Comparison of ENCODE assay signal across 21 cellular contexts in the genomic region with DNA sequence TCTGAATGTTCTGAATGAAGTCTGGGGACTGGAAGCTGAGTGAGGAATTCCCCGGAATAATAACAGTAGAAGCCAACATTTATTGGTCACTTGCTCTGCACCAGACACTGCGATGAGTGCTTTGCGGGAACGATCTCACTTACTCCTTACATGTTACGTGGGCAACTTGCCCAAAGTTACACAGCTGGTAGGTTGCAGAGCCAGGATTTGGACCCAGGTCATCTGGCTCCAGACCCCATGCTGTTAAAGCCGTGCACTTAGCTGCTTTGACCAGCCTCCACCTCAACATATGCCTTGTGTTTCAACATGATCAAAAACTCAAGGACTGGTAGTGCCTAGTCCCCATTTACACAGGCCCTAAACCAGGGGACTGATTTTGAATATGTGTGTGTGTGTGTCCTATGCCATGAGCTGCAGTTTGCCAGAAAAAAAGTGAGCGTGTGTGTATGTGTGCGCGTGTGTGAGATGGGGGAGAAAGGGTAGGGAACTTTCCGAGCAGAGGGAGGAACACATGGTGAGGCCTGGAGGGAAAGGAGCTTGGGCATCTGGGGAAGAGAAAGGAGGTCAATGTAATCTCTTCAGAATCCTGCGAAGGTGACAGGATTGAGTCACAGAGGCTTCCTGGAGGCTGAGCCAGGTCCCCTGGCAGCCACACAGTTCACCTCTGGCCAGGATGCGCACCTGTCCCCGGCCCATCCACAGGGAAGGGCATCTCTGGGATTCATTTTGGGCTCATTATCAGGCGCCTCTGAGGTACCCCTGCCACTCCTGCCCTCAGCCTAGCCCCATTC. TPM values are rescaled to one million over a fixed set of nuclear protein-coding genes. Genes with fewer than 3 reads are reported as not detected.
DNase-seq lines count a peak whose midpoint lies in the region; ATAC-seq, FAIRE-seq and TF ChIP-seq lines count a peak whose summit lies in the region.
"Had no signal": no experiment of that assay in that cellular context is flagged by ENCODE, and none has a peak within 500 bp of the region (broad histone marks: within the 10 kb centered on the region; RNA-seq: fewer than 3 reads in every experiment).

No MANE protein-coding gene starts in this region.

- H3K36me3 Mint-ChIP-seq in mesothelial cell of epicardium, result no peaks in the 10 kb centered on the region
- H3K36me3 Mint-ChIP-seq: activated naive CD8-positive, alpha-beta T cell had no signal

- DNase-seq in K562 (ENCODE audit: extremely low read depth in 1 of 4, low spot score in 3 of 4) (no peak), mesothelial cell of epicardium (ENCODE audit: low spot score in 2 of 2, unreplicated experiment in 2 of 2) (no peak), D721Med (ENCODE audit: insufficient read length, low spot score) (no peak), KG1 (lab: John Stamatoyannopoulos, UW) (no peak), SK-N-DZ (ENCODE audit: low spot score) (no peak)
- no peak for DNase-seq in activated CD8-positive, alpha-beta memory T cell treated with anti-CD3 and anti-CD28 coated beads for 24 hours
- DNase-seq: AML-193; foreskin melanocyte; GF-D8; stimulated activated CD4-positive, alpha-beta T cell treated with anti-CD3 and anti-CD28 coated beads, Interleukin-2, amount 100 ng/mL, for 48 hours had no signal

- no peak overlapping the region for H3K27ac ChIP-seq in BLaER1
- no peak overlapping the region for H3K27ac ChIP-seq in HEK293 (ENCODE audit: extremely low read depth, low read depth, low read length)
- no peak overlapping the region for H3K27ac ChIP-seq in K562 (ENCODE audit: extremely low read depth, low read depth, low read length)
- H3K27ac ChIP-seq: body of pancreas, parathyroid adenoma, suprapubic skin had no signal

- CTCF ChIA-PET in HEK293 (lab: Yijun Ruan, JAX) (interaction anchor here (1.4 to 3.0 kb wide), 6 partner anchors 10 to 60 kb away, joined by 3 to 15 read pairs (median 4); a partner anchor contains a TSS), K562 (lab: Yijun Ruan, JAX; ENCODE audit: low intra/inter-chr PET ratio) (no interaction called here)

- H3K4me2 ChIP-seq in BLaER1 (peak overlapping the region; percentile 82), K562 (ENCODE audit: insufficient read depth, low read length) (no peak overlapping the region)

- intact Hi-C loops in K562 (cut with micrococcal nuclease), result no loop called here

- no peak for TF ChIP-seq EP300 in K562 (IDR thresholded peaks at IDR 0.05; ENCODE audit: low read length)

- no peaks in the 10 kb centered on the region for H3K9me1 ChIP-seq in K562 (ENCODE audit: control insufficient read depth, insufficient read depth, low read length)

- POLR2A ChIA-PET in HEK293 (lab: Yijun Ruan, JAX) (interaction anchor here (0.6 kb wide), 1 partner anchor 25 kb away, joined by 3 read pairs; no protein-coding TSS in a partner anchor), K562 (lab: Yijun Ruan, JAX) (interaction anchor here (0.5 to 1.1 kb wide), 3 partner anchors 15 to 45 kb away, joined by 3 to 4 read pairs (median 3); no protein-coding TSS in a partner anchor)

- H3K9me3 Mint-ChIP-seq in mesothelial cell of epicardium, result no peaks in the 10 kb centered on the region
- H3K9me3 Mint-ChIP-seq: activated CD8-positive, alpha-beta T cell treated with anti-CD3 and anti-CD28 coated beads for 36 hours had no signal

- no peak for ATAC-seq in K562
- ATAC-seq: body of pancreas had no signal

- H4K20me1 ChIP-seq in BLaER1 (no peaks in the 10 kb centered on the region), K562 (replicated peaks; ENCODE audit: control insufficient read depth, insufficient read depth, low read length) (no peaks in the 10 kb centered on the region)

- FAIRE-seq in K562 (lab: Jason Lieb, UNC) (peak; percentile 54), D721Med (lab: Jason Lieb, UNC) (no peak)
- FAIRE-seq: GM12878 had no signal

- TF ChIP-seq POLR2A in K562 (conservative IDR thresholded peaks at IDR 0.05), result no peak

- H3K4me1 Mint-ChIP-seq in mesothelial cell of epicardium, result peaks cover 36% of the 10 kb centered on the region

- H3K27ac Mint-ChIP-seq in mesothelial cell of epicardium, result peak overlapping the region; percentile 26
- H3K27ac Mint-ChIP-seq: activated CD8-positive, alpha-beta T cell treated with anti-CD3 and anti-CD28 coated beads for 36 hours; activated naive CD8-positive, alpha-beta T cell had no signal

- H3K36me3 ChIP-seq in BLaER1 (no peaks in the 10 kb centered on the region), HEK293 (ENCODE audit: control insufficient read depth in 2 of 2, insufficient read depth in 1 of 2, low read length in 2 of 2) (no peaks in the 10 kb centered on the region), K562 (ENCODE audit: control insufficient read depth, insufficient read depth, low read length) (no peaks in the 10 kb centered on the region)
- H3K36me3 ChIP-seq: suprapubic skin had no signal

- BruUV-seq in K562 (replicated peaks; lab: Mats Ljungman, UMichigan), result no TSS peak

- H3K9ac ChIP-seq in BLaER1 (no peak overlapping the region), K562 (ENCODE audit: insufficient read depth in 1 of 2, low read depth in 2 of 2, low read length in 2 of 2) (no peak overlapping the region)
- H3K9ac ChIP-seq: parathyroid adenoma had no signal

- no peaks in the 10 kb centered on the region for H3K9me3 ChIP-seq in BLaER1
- no peaks in the 10 kb centered on the region for H3K9me3 ChIP-seq in HEK293 (ENCODE audit: control insufficient read depth, insufficient read depth, low read depth, low read length)
- no peaks in the 10 kb centered on the region for H3K9me3 ChIP-seq in K562 (replicated peaks; ENCODE audit: control insufficient read depth, insufficient read depth, low read depth, low read length)
- H3K9me3 ChIP-seq: body of pancreas, suprapubic skin had no signal

- H3K4me3 ChIP-seq in BLaER1, result no peak overlapping the region
- no peak overlapping the region for H3K4me3 ChIP-seq in HEK293 (ENCODE audit: low read depth, low read length)
- no peak overlapping the region for H3K4me3 ChIP-seq in K562
- H3K4me3 ChIP-seq: body of pancreas, GM12878, suprapubic skin had no signal

- in situ Hi-C loops in K562 (cut with MboI), result no loop called here

- H3K27me3 Mint-ChIP-seq in mesothelial cell of epicardium (ENCODE audit: low read depth), result no peaks in the 10 kb centered on the region
- H3K27me3 Mint-ChIP-seq: activated naive CD8-positive, alpha-beta T cell had no signal

- no peak overlapping the region for H2AFZ ChIP-seq in K562 (ENCODE audit: low read depth, low read length)
- H2AFZ ChIP-seq: parathyroid adenoma had no signal

- WGBS in K562 (ENCODE audit: insufficient coverage, low coverage, missing lambda C conversion rate), result 61% methylated on average over 12 of the region's 14 CpGs

- no peak overlapping the region for H3K4me3 Mint-ChIP-seq in mesothelial cell of epicardium
- H3K4me3 Mint-ChIP-seq: activated naive CD8-positive, alpha-beta T cell had no signal

- H3K4me1 ChIP-seq in BLaER1 (peaks cover 62% of the 10 kb centered on the region), HEK293 (ENCODE audit: control insufficient read depth, insufficient read depth, low read length) (peaks cover 6% of the 10 kb centered on the region; the same call in 1 of the 2 replicates), K562 (replicated peaks in 1 of 2; ENCODE audit: control insufficient read depth in 2 of 2, insufficient read depth in 2 of 2, low read length in 2 of 2) (peaks cover 40 to 46% of the 10 kb centered on the region in 2 experiments)
- H3K4me1 ChIP-seq: body of pancreas, parathyroid adenoma, suprapubic skin had no signal

- no peak for TF ChIP-seq RAD21 in K562 (CRISPR knock-in tag; conservative IDR thresholded peaks at IDR 0.05 in 1 of 2, IDR thresholded peaks at IDR 0.05 in 1 of 2)

- H3K27me3 ChIP-seq in BLaER1, result no peaks in the 10 kb centered on the region
- no peaks in the 10 kb centered on the region for H3K27me3 ChIP-seq in K562 (ENCODE audit: control insufficient read depth in 2 of 2, insufficient read depth in 2 of 2, low read length in 2 of 2)
- H3K27me3 ChIP-seq: body of pancreas had no signal

- TF ChIP-seq CTCF in HEK293 (tag by site-specific recombination; IDR thresholded peaks at IDR 0.05), result no peak
- no peak for TF ChIP-seq CTCF in K562 (IDR thresholded peaks at IDR 0.05 in 2 of 3, conservative IDR thresholded peaks at IDR 0.05 in 1 of 3; ENCODE audit: insufficient read depth in 2 of 3, low read depth in 1 of 3, low read length in 3 of 3)
- no peak for TF ChIP-seq CTCF in mesothelial cell of epicardium (IDR thresholded peaks at IDR 0.05; ENCODE audit: unreplicated experiment)
- TF ChIP-seq CTCF in D721Med (IDR thresholded peaks at IDR 0.05; ENCODE audit: insufficient read depth, missing control alignments), result no peak

- H3K79me2 ChIP-seq in K562 (ENCODE audit: control insufficient read depth, insufficient read depth, low read length), result no peaks in the 10 kb centered on the region
- H3K79me2 ChIP-seq: parathyroid adenoma had no signal

TF ChIP-seq in HEK293, 187 proteins besides CTCF, POLR2A, EP300 and RAD21 (continues in another document):
- TF ChIP-seq ZNF600 (tag by site-specific recombination; IDR thresholded peaks at IDR 0.05) (peak; percentile 26; the same call in 1 of the 2 replicates), PRDM1 (tag by site-specific recombination; IDR thresholded peaks at IDR 0.05) (peak; percentile 49)

TF ChIP-seq in K562, 482 proteins besides CTCF, POLR2A, EP300 and RAD21 (continues in another document):
- TF ChIP-seq PRPF4 (IDR thresholded peaks at IDR 0.05; ENCODE audit: insufficient read depth, low read depth, low read length, poor library complexity, severe bottlenecking), result no peak

RNA-seq across cellular contexts. Expression of a gene that starts 28.9 kb away (rescaled TPM):
- 11.5 and 26.9 TPM in 2 replicates for total RNA-seq in K562 (2011; cell fraction: chromatin; rRNA removed; ENCODE audit: low replicate concordance)
- total RNA-seq in K562 (2011; cell fraction: nucleolus; rRNA removed), result 18.7 and 19.2 TPM in 2 replicates
- total RNA-seq in K562 (2011; cell fraction: nucleoplasm; rRNA removed), result 24.1 and 38.6 TPM in 2 replicates
- total RNA-seq in K562 (2014; rRNA removed), result 2.1 and 3.3 TPM in 2 replicates
- total RNA-seq in K562 (2014; rRNA removed; fragmentation: Illumina TruSeq; extraction: Trizol), result 0.65 and 0.73 TPM in 2 replicates
- 2.0 TPM in 2 replicates for total RNA-seq in K562 (2015; rRNA removed; fragmentation: Illumina TruSeq; extraction: Trizol)
- 14.3 and 14.8 TPM in 2 replicates for total RNA-seq in K562 (2021)
- polyA plus RNA-seq in K562 (2011; rRNA removed), result 12.4 and 19.4 TPM in 2 replicates
- 14.2 and 25.6 TPM in 2 replicates for polyA plus RNA-seq in K562 (2011; cell fraction: cytosol; rRNA removed)
- polyA plus RNA-seq in K562 (2011; cell fraction: nucleus; rRNA removed), result 10.6 and 19.2 TPM in 2 replicates
- polyA plus RNA-seq in K562 (2012), result 8.0 and 8.2 TPM in 2 replicates
- 15.3 and 19.0 TPM in 2 replicates for polyA plus RNA-seq in K562 (2014; fragmentation: Illumina TruSeq; extraction: Trizol)
- polyA plus RNA-seq in K562 (2014; fragmentation: Nextera tagmentation; extraction: Ambion mirVana), result under 1 TPM; 0.07 to 0.08 TPM
- 8.1 and 9.3 TPM in 2 replicates for polyA plus RNA-seq in K562 (2014; rRNA removed)
- 5.8 and 8.8 TPM in 2 replicates for polyA minus RNA-seq in K562 (2011; rRNA and poly(A)+ RNA removed)
- polyA minus RNA-seq in K562 (2011; cell fraction: cytosol; rRNA and poly(A)+ RNA removed), result 14.6 and 15.2 TPM in 2 replicates
- 3.4 and 3.8 TPM in 2 replicates for polyA minus RNA-seq in K562 (2011; cell fraction: nucleus; rRNA and poly(A)+ RNA removed)
- 16.5 to 18.7 TPM (median 18.0 TPM) in 3 replicates for total RNA-seq in mesothelial cell of epicardium
- polyA plus RNA-seq in SK-N-DZ (2014; cell fraction: cytosol; rRNA removed), result 1.9 and 3.1 TPM in 2 replicates
- polyA plus RNA-seq in SK-N-DZ (2014; cell fraction: nucleus; rRNA removed), result 1.2 and 4.0 TPM in 2 replicates
- total RNA-seq: activated CD8-positive, alpha-beta T cell treated with anti-CD3 and anti-CD28 coated beads for 36 hours; dermis blood vessel endothelial cell; epithelial cell of proximal tubule; GM12878; T-helper 1 cell treated with Interleukin-12 subunit alpha and Interleukin-12 subunit beta and Interleukin-4 antibody, amounts not matched to agents 30 ng/mL and 1 ng/mL, for 36 hours had no signal
